In the genomic region with DNA sequence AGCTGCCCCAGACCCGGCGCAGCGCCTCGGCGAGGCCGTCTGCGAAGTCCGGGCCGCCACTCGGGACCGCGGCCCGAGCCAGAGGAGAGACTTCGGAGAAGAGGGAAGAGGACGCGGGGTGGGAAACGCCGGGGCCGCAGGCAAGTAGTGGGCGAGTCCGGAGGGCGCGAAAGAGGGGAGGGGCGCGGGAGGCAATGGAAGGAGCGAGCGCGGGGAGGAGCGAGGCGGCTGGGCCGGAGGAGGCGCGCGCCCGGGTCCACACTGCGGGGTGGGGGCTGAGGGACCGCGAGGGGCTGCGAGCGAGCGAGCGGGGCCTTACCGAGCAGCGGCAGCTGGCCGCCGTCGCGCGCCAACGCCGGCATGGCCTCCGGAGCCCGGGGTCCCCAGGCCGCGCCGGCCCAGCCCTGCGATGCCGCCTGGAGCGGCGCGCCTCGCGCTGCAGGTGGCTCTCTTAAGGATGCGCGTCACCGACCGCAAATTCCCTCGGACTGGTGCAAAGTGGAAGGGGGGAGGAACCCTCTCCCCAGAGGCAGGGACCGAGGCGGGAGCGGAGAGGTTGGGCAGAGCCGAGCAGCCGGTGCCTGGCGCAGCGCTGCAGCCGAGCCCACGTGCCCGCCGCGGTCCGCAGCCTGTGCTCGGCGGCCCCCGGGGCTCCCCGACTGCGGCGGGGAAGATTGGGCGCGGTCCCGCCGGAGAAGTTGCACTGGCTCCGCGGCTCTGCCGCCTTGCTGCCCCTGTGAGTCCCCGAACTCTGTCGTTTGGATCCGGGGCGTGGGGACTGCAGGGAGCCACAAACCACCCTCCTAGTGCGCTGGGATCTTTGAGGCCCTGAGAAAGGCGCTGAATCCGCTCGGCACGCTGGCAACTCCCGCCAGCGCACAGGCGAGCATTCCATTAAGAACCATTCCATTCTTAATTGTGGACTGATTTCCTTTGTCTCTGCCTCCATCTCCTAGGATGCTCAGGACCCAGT, we compare ENCODE assay signal across 8 cellular contexts. TPM values are rescaled to one million over a fixed set of nuclear protein-coding genes. Genes with fewer than 3 reads are reported as not detected.
DNase-seq lines count a peak whose midpoint lies in the region; ATAC-seq and TF ChIP-seq lines count a peak whose summit lies in the region.

A gene (minus strand): TSS at position 428 of the 973 bp plus-strand sequence. CDS start 66 bp downstream, at position 362.

- no peak for DNase-seq in AG04450 (ENCODE audit: low read depth, low spot score)
- peak; percentile 62 for DNase-seq in Jurkat, Clone E6-1 (ENCODE audit: low read depth, low spot score)
- DNase-seq in WTC11 (ENCODE audit: low spot score), result peak; percentile 73
- DNase-seq in endodermal cell, result peak; percentile 86
- DNase-seq in thyroid gland, result peak; percentile 28 to 42
- no peak for DNase-seq in ureter (ENCODE audit: low spot score)

- H3K4me1 Mint-ChIP-seq in WTC11 (peaks cover 9% of the 10 kb centered on the region), endodermal cell (no peaks in the 10 kb centered on the region)

- 0% methylated on average over 17 to 106 of the region's 106 CpGs for WGBS in endodermal cell (ENCODE audit: insufficient coverage in 1 of 2, insufficient read length in 1 of 2), 2 experiments
- WGBS in thyroid gland, 2 donors, result 2 to 4% methylated on average over 53 to 71 of the region's 106 CpGs

- CTCF ChIA-PET in AG04450 (lab: Charles Lee) (interaction anchor here (0.6 kb wide), 1 partner anchor 651 kb away, joined by 5 read pairs; no protein-coding TSS in a partner anchor), WTC11 (lab: Charles Lee) (interaction anchor here (0.5 to 0.6 kb wide), 2 partner anchors 638 to 676 kb away, joined by 3 read pairs; no protein-coding TSS in a partner anchor)

- POLR2A ChIA-PET in AG04450 (lab: Yijun Ruan, JAX), result no interaction called here
- POLR2A ChIA-PET in WTC11 (lab: Charles Lee), result no interaction called here

- H3K27me3 Mint-ChIP-seq in WTC11 (ENCODE audit: low read depth) (peaks cover 80% of the 10 kb centered on the region), endodermal cell (ENCODE audit: insufficient read depth) (peaks cover 86% of the 10 kb centered on the region)

- no peak within 1 kb of the TSS for H3K27ac Mint-ChIP-seq in WTC11
- no peak within 1 kb of the TSS for H3K27ac Mint-ChIP-seq in endodermal cell

- H3K4me3 Mint-ChIP-seq in WTC11 (peak within 1 kb of the TSS; percentile 67), endodermal cell (peak within 1 kb of the TSS; percentile 45)

- H3K36me3 Mint-ChIP-seq in WTC11 (no peaks in the 10 kb centered on the region), endodermal cell (ENCODE audit: low read depth) (no peaks in the 10 kb centered on the region)

- peaks cover 3% of the 10 kb centered on the region for H3K4me1 ChIP-seq in endodermal cell (ENCODE audit: control insufficient read depth, insufficient read depth, low read length)
- H3K4me1 ChIP-seq in muscle layer of duodenum (ENCODE audit: control insufficient read depth in 1 of 2, insufficient read depth in 2 of 2, low read length in 2 of 2), result peaks cover 0 to 17% of the 10 kb centered on the region in 2 donors
- peaks cover 0 to 15% of the 10 kb centered on the region in 2 donors for H3K4me1 ChIP-seq in thyroid gland

- intact Hi-C loops in thyroid gland (cut with DNase I), result no loop called here

- TF ChIP-seq POLR2A in thyroid gland (IDR thresholded peaks at IDR 0.05), result no peak

- peak; percentile 62 for ATAC-seq in GM18511 (IDR thresholded peaks at IDR 0.05; ENCODE audit: unreplicated experiment)
- ATAC-seq in WTC11, result peak; percentile 88

- H3K9me3 ChIP-seq in AG04450 (ENCODE audit: control insufficient read depth, insufficient read depth, low read length), result no peaks in the 10 kb centered on the region
- H3K9me3 ChIP-seq in endodermal cell (ENCODE audit: control insufficient read depth, low read length), result peaks cover 5% of the 10 kb centered on the region
- H3K9me3 ChIP-seq in muscle layer of duodenum (ENCODE audit: control insufficient read depth in 1 of 2, low read length in 2 of 2), result peaks cover 0 to 5% of the 10 kb centered on the region in 2 donors
- no peaks in the 10 kb centered on the region for H3K9me3 ChIP-seq in thyroid gland

- H3K4me3 ChIP-seq in AG04450 (ENCODE audit: low read depth, low read length) (peak within 1 kb of the TSS; percentile 44), endodermal cell (ENCODE audit: low read length) (peak within 1 kb of the TSS; percentile 70), muscle layer of duodenum (ENCODE audit: low read depth in 1 of 2, low read length in 2 of 2) (peak within 1 kb of the TSS; percentile 16 to 72), thyroid gland (replicated peaks in 1 of 3) (peak within 1 kb of the TSS in 1 of 3 donors; percentile 9)
- peak within 1 kb of the TSS; percentile 25 for H3K4me3 ChIP-seq in Jurkat, Clone E6-1 (ENCODE audit: low read length)

- H3K9ac ChIP-seq in endodermal cell (ENCODE audit: extremely low read depth, low read length, poor library complexity, severe bottlenecking), result peak within 1 kb of the TSS; percentile 25

- H3K9me3 Mint-ChIP-seq in WTC11, result no peaks in the 10 kb centered on the region
- H3K9me3 Mint-ChIP-seq in endodermal cell, result peaks cover 4% of the 10 kb centered on the region

- H3K27me3 ChIP-seq in AG04450 (ENCODE audit: control insufficient read depth, insufficient read depth, low read length), result peaks cover 41% of the 10 kb centered on the region
- peaks cover 70% of the 10 kb centered on the region for H3K27me3 ChIP-seq in endodermal cell (ENCODE audit: control insufficient read depth, insufficient read depth, low read length, poor library complexity, severe bottlenecking)
- peaks cover 18% of the 10 kb centered on the region for H3K27me3 ChIP-seq in muscle layer of duodenum (ENCODE audit: low read depth, low read length)
- peaks cover 11% of the 10 kb centered on the region for H3K27me3 ChIP-seq in thyroid gland

- H3K36me3 ChIP-seq in endodermal cell (ENCODE audit: control insufficient read depth, insufficient read depth, low read length) (no peaks in the 10 kb centered on the region), muscle layer of duodenum (ENCODE audit: control insufficient read depth in 1 of 2, insufficient read depth in 2 of 2, low read length in 2 of 2) (no peaks in the 10 kb centered on the region), thyroid gland (no peaks in the 10 kb centered on the region)

- TF ChIP-seq CTCF in AG04450 (IDR thresholded peaks at IDR 0.05; ENCODE audit: low read depth, low read length), result no peak
- TF ChIP-seq CTCF in WTC11 (IDR thresholded peaks at IDR 0.05), result no peak
- no peak for TF ChIP-seq CTCF in endodermal cell (conservative IDR thresholded peaks at IDR 0.05)
- no peak for TF ChIP-seq CTCF in thyroid gland (IDR thresholded peaks at IDR 0.05)

- H3K27ac ChIP-seq in AG04450 (ENCODE audit: low read depth, low read length) (no peak within 1 kb of the TSS), endodermal cell (ENCODE audit: low read depth, low read length) (no peak within 1 kb of the TSS), muscle layer of duodenum (ENCODE audit: low read length) (no peak within 1 kb of the TSS), thyroid gland (no peak within 1 kb of the TSS)

TF ChIP-seq in WTC11, 78 proteins besides CTCF, POLR2A, EP300 and RAD21 (continues in another document):
- TF ChIP-seq ZNF219 (CRISPR knock-in tag; IDR thresholded peaks at IDR 0.05; ENCODE audit: borderline replicate concordance) (no peak; the same call in 1 of the 2 replicates), ZNF263 (CRISPR knock-in tag; IDR thresholded peaks at IDR 0.05; ENCODE audit: low read depth) (no peak), ZNF423 (CRISPR knock-in tag; IDR thresholded peaks at IDR 0.05) (no peak), MXD4 (CRISPR knock-in tag; IDR thresholded peaks at IDR 0.05; ENCODE audit: borderline replicate concordance) (no peak), RORB (CRISPR knock-in tag; IDR thresholded peaks at IDR 0.05) (no peak), NFATC4 (CRISPR knock-in tag; IDR thresholded peaks at IDR 0.05) (no peak), JAZF1 (CRISPR knock-in tag; IDR thresholded peaks at IDR 0.05) (no peak), IRF2 (CRISPR knock-in tag; IDR thresholded peaks at IDR 0.05; ENCODE audit: borderline replicate concordance, low read depth) (no peak), CREB1 (CRISPR knock-in tag; IDR thresholded peaks at IDR 0.05) (no peak), NFE2L1 (CRISPR knock-in tag; IDR thresholded peaks at IDR 0.05) (peak; percentile 70), ZNF138 (CRISPR knock-in tag; conservative IDR thresholded peaks at IDR 0.05) (no peak), TP53 (CRISPR knock-in tag; IDR thresholded peaks at IDR 0.05) (0 out of 2 replicates have a peak, but pooled peaks have one; percentile 68)
- TF ChIP-seq, protein P1, sequence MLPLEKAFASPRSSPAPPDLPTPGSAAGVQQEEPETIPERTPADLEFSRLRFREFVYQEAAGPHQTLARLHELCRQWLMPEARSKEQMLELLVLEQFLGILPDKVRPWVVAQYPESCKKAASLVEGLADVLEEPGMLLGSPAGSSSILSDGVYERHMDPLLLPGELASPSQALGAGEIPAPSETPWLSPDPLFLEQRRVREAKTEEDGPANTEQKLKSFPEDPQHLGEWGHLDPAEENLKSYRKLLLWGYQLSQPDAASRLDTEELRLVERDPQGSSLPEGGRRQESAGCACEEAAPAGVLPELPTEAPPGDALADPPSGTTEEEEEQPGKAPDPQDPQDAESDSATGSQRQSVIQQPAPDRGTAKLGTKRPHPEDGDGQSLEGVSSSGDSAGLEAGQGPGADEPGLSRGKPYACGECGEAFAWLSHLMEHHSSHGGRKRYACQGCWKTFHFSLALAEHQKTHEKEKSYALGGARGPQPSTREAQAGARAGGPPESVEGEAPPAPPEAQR (CRISPR knock-in tag; IDR thresholded peaks at IDR 0.05), result no peak
- TF ChIP-seq, protein P2, sequence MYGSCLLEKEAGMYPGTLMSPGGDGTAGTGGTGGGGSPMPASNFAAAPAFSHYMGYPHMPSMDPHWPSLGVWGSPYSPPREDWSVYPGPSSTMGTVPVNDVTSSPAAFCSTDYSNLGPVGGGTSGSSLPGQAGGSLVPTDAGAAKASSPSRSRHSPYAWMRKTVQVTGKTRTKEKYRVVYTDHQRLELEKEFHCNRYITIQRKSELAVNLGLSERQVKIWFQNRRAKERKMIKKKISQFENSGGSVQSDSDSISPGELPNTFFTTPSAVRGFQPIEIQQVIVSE (CRISPR knock-in tag; IDR thresholded peaks at IDR 0.05; ENCODE audit: borderline replicate concordance), result no peak

RNA-seq across cellular contexts. Expression of the gene that starts here (rescaled TPM):
- 0.01 TPM in 1 of 2 replicates, not detected in the other for polyA plus RNA-seq in AG04450 (2011; rRNA removed)
- polyA minus RNA-seq in AG04450 (2011; rRNA and poly(A)+ RNA removed), result not detected in 2 replicates
- not detected for polyA plus RNA-seq in Jurkat, Clone E6-1 (2012; ENCODE audit: insufficient read depth, insufficient read length)
- total RNA-seq in WTC11 (2021) (0.15 to 0.34 TPM (median 0.16 TPM) in 3 replicates), endodermal cell (under 1 TPM; 0.09 to 0.13 TPM), thyroid gland (1 to 10 TPM in 1 of 4 donors, under 1 TPM in 3; 0.11 to 1.2 (median 0.68) TPM), ureter (0.91 TPM)
- 0.18 TPM for polyA plus RNA-seq in endodermal cell (2013, experiment 1 of 2)
- polyA plus RNA-seq in endodermal cell (2013, experiment 2 of 2), result 0.08 TPM

Comparison
In these comparisons a context has a peak if more than half of its experiments do, and no peak if none do; other contexts are left out.
1. Peak in DNase-seq and ATAC-seq in WTC11; RNA of the gene not detected or under 1 TPM.
2. Peak in DNase-seq, H3K4me3 ChIP-seq and H3K9ac ChIP-seq in endodermal cell; RNA of the gene not detected or under 1 TPM.
3. DNase-seq: peak in Jurkat, Clone E6-1 (single experiment) and thyroid gland (2 of 2); none in AG04450 (single experiment) and ureter (single experiment).